Comparison of ENCODE assay signal across 1 cellular context in the genomic region with DNA sequence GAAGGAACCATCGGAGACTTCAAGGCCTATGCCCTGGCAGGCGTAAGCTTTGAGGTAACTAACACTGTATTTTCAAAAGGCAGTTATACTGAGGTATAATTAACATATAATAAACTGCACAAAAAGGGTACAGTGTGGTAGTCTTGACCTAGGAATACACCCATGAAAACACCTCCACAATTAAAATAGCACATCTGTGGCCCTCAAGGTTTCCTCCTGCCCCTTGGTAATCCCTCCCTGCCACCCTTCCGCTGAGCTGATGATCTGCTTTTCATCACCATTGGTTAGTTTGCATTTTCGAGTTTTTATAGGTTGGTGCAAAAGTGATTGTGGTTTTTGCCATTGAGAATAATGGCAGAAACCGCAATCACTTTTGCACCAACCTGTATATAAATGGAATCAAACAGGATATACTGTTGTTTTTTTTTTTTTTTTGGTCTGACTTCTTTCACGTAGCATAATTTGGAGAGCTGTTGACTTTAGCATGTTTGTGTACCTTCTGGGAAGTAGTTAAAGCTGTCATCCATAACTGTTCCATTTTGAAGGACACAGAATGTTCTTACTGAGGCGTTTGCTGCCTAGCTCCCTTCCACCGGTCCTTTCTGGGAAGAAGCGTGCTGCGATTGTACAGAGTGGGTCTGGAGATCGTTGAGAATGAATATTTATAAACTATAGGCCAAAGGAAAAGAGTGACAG. TPM values are rescaled to one million over a fixed set of nuclear protein-coding genes. Genes with fewer than 3 reads are reported as not detected.
"Had no signal": no experiment of that assay in that cellular context is flagged by ENCODE, and none has a peak within 500 bp of the region (broad histone marks: within the 10 kb centered on the region; RNA-seq: fewer than 3 reads in every experiment).

No MANE protein-coding gene starts in this region.

RNA-seq across cellular contexts. Expression of gene ABCC6, which starts 52.2 kb away (rescaled TPM):
- total RNA-seq: MCF 10A had no signal
